ENCODE assay signal across 9 cellular contexts in the genomic region with DNA sequence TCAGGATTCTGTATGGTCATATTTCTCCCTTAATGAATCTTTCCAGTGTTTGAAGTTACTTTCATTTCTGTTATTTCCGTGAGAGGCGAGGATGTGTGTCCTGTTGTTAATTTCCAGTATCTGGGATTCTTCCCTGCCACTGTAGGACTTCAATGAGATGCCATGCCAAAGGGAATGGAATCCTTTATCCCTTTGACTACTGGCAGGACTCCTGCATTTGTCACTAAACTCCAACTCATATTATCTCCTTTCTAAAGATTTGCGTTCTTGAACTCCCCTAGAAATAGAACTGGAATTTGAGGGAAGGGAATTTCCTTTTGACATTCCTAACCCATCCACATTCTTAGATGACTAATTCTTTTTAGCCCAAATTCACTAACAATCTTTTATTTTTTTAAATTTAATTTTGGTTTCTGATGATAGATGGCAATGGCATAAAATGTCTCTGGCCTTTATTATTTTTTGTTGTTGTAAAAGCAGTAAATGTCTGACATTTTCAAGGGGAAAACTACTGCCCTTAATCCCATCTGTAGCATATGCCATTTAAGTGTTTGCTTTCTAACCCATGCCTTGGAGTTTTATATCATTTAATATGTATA.
A peak's percentile ranks its signal among the peaks of the same experiment; 100 is the strongest.
DNase-seq lines count a peak whose midpoint lies in the region; ATAC-seq and TF ChIP-seq lines count a peak whose summit lies in the region.
"Had no signal": no experiment of that assay in that cellular context is flagged by ENCODE, and none has a peak within 500 bp of the region (broad histone marks: within the 10 kb centered on the region; RNA-seq: fewer than 3 reads in every experiment).

No MANE protein-coding gene starts in this region.

- H3K36me3 ChIP-seq in muscle layer of duodenum (ENCODE audit: control insufficient read depth in 1 of 2, insufficient read depth in 2 of 2, low read length in 2 of 2): peaks cover 33 to 50% of the 10 kb centered on the region in 2 donors

- H3K9me3 ChIP-seq in muscle layer of duodenum (ENCODE audit: control insufficient read depth in 1 of 2, low read length in 2 of 2): no peaks in the 10 kb centered on the region

- TF ChIP-seq CTCF in coronary artery (IDR thresholded peaks at IDR 0.05): no peak

- intact Hi-C loops in Right ventricle myocardium inferior (cut with DNase I) (loop anchor here (5.0 kb wide), 2 partner anchors 33 to 178 kb away; a partner anchor contains a TSS), cardiac septum (cut with DNase I) (loop anchor here (5.0 to 10.0 kb wide), 2 partner anchors 158 to 301 kb away; a partner anchor contains a TSS), left colon (cut with DNase I, micrococcal nuclease) (no loop called here)

- H3K4me1 ChIP-seq in muscle layer of duodenum (ENCODE audit: control insufficient read depth in 1 of 2, insufficient read depth in 2 of 2, low read length in 2 of 2): peaks cover 9 to 48% of the 10 kb centered on the region in 2 donors

- ATAC-seq in Right ventricle myocardium inferior (peak; percentile 42), GM18502 (IDR thresholded peaks at IDR 0.05; ENCODE audit: poor library complexity, unreplicated experiment) (no peak), left colon (no peak)

- no peak for DNase-seq in Right ventricle myocardium inferior (ENCODE audit: missing footprints)
- no peak for DNase-seq in cardiac septum (ENCODE audit: low spot score)
- no peak for DNase-seq in coronary artery (ENCODE audit: low spot score)
- DNase-seq in CD1c-positive myeloid dendritic cell (ENCODE audit: extremely low spot score): no peak
- no peak for DNase-seq in left colon
- no peak for DNase-seq in superior temporal gyrus (ENCODE audit: extremely low spot score)
- DNase-seq: natural killer cell had no signal

- no peaks in the 10 kb centered on the region for H3K27me3 ChIP-seq in muscle layer of duodenum (ENCODE audit: low read depth, low read length)

- H3K4me3 ChIP-seq in coronary artery (peak overlapping the region; percentile 38), muscle layer of duodenum (ENCODE audit: low read depth in 1 of 2, low read length in 2 of 2) (peak overlapping the region; percentile 9 to 20)

- H3K27ac ChIP-seq in coronary artery (peak overlapping the region; percentile 60 to 71), muscle layer of duodenum (ENCODE audit: low read length) (peak overlapping the region; percentile 70)

Comparison
In these comparisons a context has a peak if more than half of its experiments do, and no peak if none do; other contexts are left out.
1. intact Hi-C loops: an anchor here in Right ventricle myocardium inferior (5.0 kb wide) and cardiac septum (5.0 to 10.0 kb wide); none called in left colon.